In the genomic region with DNA sequence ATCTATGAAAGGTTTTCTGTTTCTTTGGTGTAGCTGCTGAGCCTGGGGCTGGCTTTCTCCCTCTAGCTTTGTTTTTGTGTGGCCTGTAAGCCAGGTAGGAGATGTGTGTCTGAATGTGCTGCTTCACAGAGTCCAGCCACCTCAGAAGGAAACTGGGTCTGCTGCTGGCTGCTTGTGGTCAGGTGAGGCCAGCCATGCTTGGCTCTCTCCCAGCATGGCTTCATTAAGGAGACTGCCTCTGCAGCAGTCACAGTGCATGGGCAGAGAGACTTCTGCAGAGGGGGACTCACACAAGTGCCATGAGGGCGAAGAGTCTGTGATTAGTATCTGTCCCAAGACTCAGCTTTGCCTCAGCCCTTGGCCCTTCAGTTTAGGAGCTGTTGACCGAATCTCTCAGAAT, we compare ENCODE assay signal across 8 cellular contexts. TPM values are rescaled to one million over a fixed set of nuclear protein-coding genes. Genes with fewer than 3 reads are reported as not detected.
A peak's percentile ranks its signal among the peaks of the same experiment; 100 is the strongest.
DNase-seq lines count a peak whose midpoint lies in the region; ATAC-seq lines count a peak whose summit lies in the region.

No MANE protein-coding gene starts in this region.

- DNase-seq in activated T-cell treated with anti-CD3 and anti-CD28 coated beads, Interleukin-2, amount 50 U/mL, for 72 hours = no peak
- DNase-seq in activated T-cell treated with anti-CD3 and anti-CD28 coated beads, Interleukin-2, amount 50 U/mL, for 48 hours = no peak
- no peak for DNase-seq in naive B cell
- DNase-seq in LoVo (ENCODE audit: low spot score) = no peak
- DNase-seq in OCI-M2 (lab: John Stamatoyannopoulos, UW; ENCODE audit: unreplicated experiment) = no peak
- DNase-seq in hepatic stellate cell (ENCODE audit: low spot score) = no peak

- H3K36me3 Mint-ChIP-seq in activated T-cell treated with anti-CD3 and anti-CD28 coated beads, Interleukin-2, amount 50 U/mL, for 72 hours (ENCODE audit: insufficient read depth in 2 of 2) = peaks cover 8 to 15% of the 10 kb centered on the region in 2 donors
- peaks cover 71% of the 10 kb centered on the region for H3K36me3 Mint-ChIP-seq in activated T-helper 17 cell treated with anti-CD3 and anti-CD28 coated beads, Interleukin-2, amount 50 U/mL, for 72 hours (ENCODE audit: low read depth)
- peaks cover 20 to 29% of the 10 kb centered on the region in 2 donors for H3K36me3 Mint-ChIP-seq in naive B cell

- ATAC-seq in activated T-cell treated with anti-CD3 and anti-CD28 coated beads, Interleukin-2, amount 50 U/mL, for 72 hours (replicated peaks in 1 of 2) = peak in 1 of 2 donors; percentile 36
- ATAC-seq in HG03064 (IDR thresholded peaks at IDR 0.05; ENCODE audit: low read depth, unreplicated experiment) (peak; percentile 95), naive B cell (ENCODE audit: low read depth in 2 of 2) (peak; percentile 14 to 55)
- ATAC-seq in activated T-helper 17 cell treated with anti-CD3 and anti-CD28 coated beads, Interleukin-2, amount 50 U/mL, for 72 hours (replicated peaks) = no peak

- H3K4me3 Mint-ChIP-seq in activated T-cell treated with anti-CD3 and anti-CD28 coated beads, Interleukin-2, amount 50 U/mL, for 72 hours = no peak overlapping the region
- H3K4me3 Mint-ChIP-seq in activated T-helper 17 cell treated with anti-CD3 and anti-CD28 coated beads, Interleukin-2, amount 50 U/mL, for 72 hours = no peak overlapping the region
- peak overlapping the region in 3 of 8 donors; percentile 2 to 56 (median 47) for H3K4me3 Mint-ChIP-seq in naive B cell

- H3K4me1 Mint-ChIP-seq in activated T-cell treated with anti-CD3 and anti-CD28 coated beads, Interleukin-2, amount 50 U/mL, for 72 hours (ENCODE audit: low read depth) = peaks cover 36% of the 10 kb centered on the region
- peaks cover 17% of the 10 kb centered on the region for H3K4me1 Mint-ChIP-seq in activated T-helper 17 cell treated with anti-CD3 and anti-CD28 coated beads, Interleukin-2, amount 50 U/mL, for 72 hours
- H3K4me1 Mint-ChIP-seq in naive B cell = peaks cover 31 to 51% (median 41%) of the 10 kb centered on the region in 3 donors

- no peaks in the 10 kb centered on the region for H3K27me3 Mint-ChIP-seq in activated T-cell treated with anti-CD3 and anti-CD28 coated beads, Interleukin-2, amount 50 U/mL, for 72 hours (ENCODE audit: low read depth)
- no peaks in the 10 kb centered on the region for H3K27me3 Mint-ChIP-seq in activated T-helper 17 cell treated with anti-CD3 and anti-CD28 coated beads, Interleukin-2, amount 50 U/mL, for 72 hours
- H3K27me3 Mint-ChIP-seq in naive B cell = no peaks in the 10 kb centered on the region

- H3K9me3 Mint-ChIP-seq in activated T-cell treated with anti-CD3 and anti-CD28 coated beads, Interleukin-2, amount 50 U/mL, for 72 hours = peaks cover 0 to 1% of the 10 kb centered on the region in 2 donors
- H3K9me3 Mint-ChIP-seq in activated T-helper 17 cell treated with anti-CD3 and anti-CD28 coated beads, Interleukin-2, amount 50 U/mL, for 72 hours = no peaks in the 10 kb centered on the region
- H3K9me3 Mint-ChIP-seq in naive B cell = peaks cover 0 to 1% (median 0%) of the 10 kb centered on the region in 7 donors

- H3K27ac Mint-ChIP-seq in activated T-cell treated with anti-CD3 and anti-CD28 coated beads, Interleukin-2, amount 50 U/mL, for 72 hours = peak overlapping the region; percentile 3
- peak overlapping the region; percentile 39 for H3K27ac Mint-ChIP-seq in activated T-helper 17 cell treated with anti-CD3 and anti-CD28 coated beads, Interleukin-2, amount 50 U/mL, for 72 hours
- peak overlapping the region in 4 of 6 donors; percentile 55 to 69 (median 62) for H3K27ac Mint-ChIP-seq in naive B cell

RNA-seq across cellular contexts. Expression of a gene that starts 50.6 kb away (rescaled TPM):
- 10 to 100 TPM; 47.4 to 48.8 TPM for total RNA-seq in activated T-cell treated with anti-CD3 and anti-CD28 coated beads, Interleukin-2, amount 50 U/mL, for 72 hours
- 10 to 100 TPM; 17.8 to 28.1 TPM for total RNA-seq in activated T-helper 17 cell treated with anti-CD3 and anti-CD28 coated beads, Interleukin-2, amount 50 U/mL, for 72 hours
- polyA plus RNA-seq in naive B cell (ENCODE audit: low read depth in 6 of 6) = 10 to 100 TPM in 5 of 6 donors, 1 to 10 TPM in 1; 8.4 to 20.6 (median 17.1) TPM

Comparison
In these comparisons a context has a peak if more than half of its experiments do, and no peak if none do; other contexts are left out.
1. H3K27ac Mint-ChIP-seq: peak in every context shown above with its lines; median percentile 62 in naive B cell; 39 in activated T-helper 17 cell treated with anti-CD3 and anti-CD28 coated beads, Interleukin-2, amount 50 U/mL, for 72 hours; 3 in activated T-cell treated with anti-CD3 and anti-CD28 coated beads, Interleukin-2, amount 50 U/mL, for 72 hours.